ENCODE assay signal across 17 cellular contexts in the genomic region with DNA sequence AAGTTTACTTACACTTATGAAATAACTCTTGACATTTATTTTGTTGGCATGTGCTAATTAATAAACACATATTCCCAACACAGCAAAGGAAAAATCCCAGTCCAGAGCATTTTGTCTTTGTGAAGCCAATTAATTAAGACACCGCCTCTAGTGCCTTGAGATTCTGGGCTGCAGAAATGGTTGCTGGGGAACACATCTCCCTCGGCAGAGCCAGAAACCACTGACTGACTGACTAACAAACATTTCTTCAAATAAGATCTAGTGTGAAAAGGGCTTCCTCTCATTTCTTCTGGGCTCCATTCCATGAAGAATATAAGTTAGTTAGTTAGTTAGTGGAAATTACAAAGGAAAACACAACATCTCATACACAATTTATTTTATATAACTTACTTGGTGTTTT. TPM values are rescaled to one million over a fixed set of nuclear protein-coding genes. Genes with fewer than 3 reads are reported as not detected.
DNase-seq lines count a peak whose midpoint lies in the region; ATAC-seq and TF ChIP-seq lines count a peak whose summit lies in the region.
"Had no signal": no experiment of that assay in that cellular context is flagged by ENCODE, and none has a peak within 500 bp of the region (broad histone marks: within the 10 kb centered on the region; RNA-seq: fewer than 3 reads in every experiment).

No MANE protein-coding gene starts in this region.

- H3K27me3 ChIP-seq in GM23248 (replicated peaks; ENCODE audit: insufficient read depth): no peaks in the 10 kb centered on the region
- H3K27me3 ChIP-seq: BE2C had no signal

- DNase-seq in GM23248: peak; percentile 12
- DNase-seq in iris pigment epithelial cell (ENCODE audit: low read depth): peak; percentile 28
- no peak for DNase-seq in MCF 10A (ENCODE audit: unreplicated experiment)
- no peak for DNase-seq in SKM-1 (lab: John Stamatoyannopoulos, UW; ENCODE audit: unreplicated experiment)
- DNase-seq: BE2C; Caco-2; CD8-positive, alpha-beta memory T cell; DMS53; HFFc6 had no signal

- H3K4me3 ChIP-seq in GM23248: no peak overlapping the region
- H3K4me3 ChIP-seq: GM12878, K562 had no signal

- H3F3A ChIP-seq in GM23248 (ENCODE audit: insufficient read depth): no peaks in the 10 kb centered on the region

- H4K20me1 ChIP-seq in GM23248 (ENCODE audit: insufficient read depth): no peaks in the 10 kb centered on the region

- no peaks in the 10 kb centered on the region for H3K9me3 Mint-ChIP-seq in activated T-helper 17 cell treated with anti-CD3 and anti-CD28 coated beads, Interleukin-2, amount 50 U/mL, for 72 hours
- H3K9me3 Mint-ChIP-seq in MCF 10A (ENCODE audit: unreplicated experiment): no peaks in the 10 kb centered on the region
- H3K9me3 Mint-ChIP-seq: CD8-positive, alpha-beta memory T cell; HFFc6 had no signal

- in situ Hi-C loops in GM23248 (cut with MboI): no loop called here

- no peaks in the 10 kb centered on the region for H3K4me1 Mint-ChIP-seq in activated T-helper 17 cell treated with anti-CD3 and anti-CD28 coated beads, Interleukin-2, amount 50 U/mL, for 72 hours
- H3K4me1 Mint-ChIP-seq in MCF 10A (ENCODE audit: insufficient read depth, unreplicated experiment): no peaks in the 10 kb centered on the region
- H3K4me1 Mint-ChIP-seq: CD8-positive, alpha-beta memory T cell had no signal

- H2AFZ ChIP-seq in GM23248: no peak overlapping the region

- 38 to 45% methylated on average over 2 of the region's 2 CpGs for WGBS in GM23248 (ENCODE audit: low coverage in 1 of 2, low lambda C conversion rate in 2 of 2, missing lambda C conversion rate in 2 of 2), 2 experiments

- H3K4me1 ChIP-seq in GM23248 (ENCODE audit: insufficient read depth): peaks cover 7% of the 10 kb centered on the region; the same call in 1 of the 2 replicates
- H3K4me1 ChIP-seq: BE2C, Caco-2 had no signal

- intact Hi-C loops in MCF 10A (cut with micrococcal nuclease): no loop called here

- H3K79me2 ChIP-seq in GM23248 (ENCODE audit: insufficient read depth): no peaks in the 10 kb centered on the region

- H3K27ac ChIP-seq in GM23248: no peak overlapping the region
- H3K27ac ChIP-seq: C4-2B, HL-60 had no signal

- ATAC-seq in activated T-helper 17 cell treated with anti-CD3 and anti-CD28 coated beads, Interleukin-2, amount 50 U/mL, for 72 hours (replicated peaks): no peak
- ATAC-seq in HG02885 (IDR thresholded peaks at IDR 0.05; ENCODE audit: poor library complexity, unreplicated experiment) (no peak), GM19463 (IDR thresholded peaks at IDR 0.05; ENCODE audit: unreplicated experiment) (no peak)
- ATAC-seq: GM12878, K562 had no signal

- H3K27ac Mint-ChIP-seq in activated T-helper 17 cell treated with anti-CD3 and anti-CD28 coated beads, Interleukin-2, amount 50 U/mL, for 72 hours: peak overlapping the region; percentile 68
- no peak overlapping the region for H3K27ac Mint-ChIP-seq in MCF 10A (ENCODE audit: low read depth, unreplicated experiment)
- H3K27ac Mint-ChIP-seq: HFFc6 had no signal

- no peaks in the 10 kb centered on the region for H3K27me3 Mint-ChIP-seq in activated T-helper 17 cell treated with anti-CD3 and anti-CD28 coated beads, Interleukin-2, amount 50 U/mL, for 72 hours
- H3K27me3 Mint-ChIP-seq in MCF 10A (ENCODE audit: insufficient read depth, unreplicated experiment): no peaks in the 10 kb centered on the region
- H3K27me3 Mint-ChIP-seq: CD8-positive, alpha-beta memory T cell had no signal

- no peak for TF ChIP-seq CTCF in MCF 10A (IDR thresholded peaks at IDR 0.05; ENCODE audit: unreplicated experiment)

- no peaks in the 10 kb centered on the region for H3K9me3 ChIP-seq in GM23248 (ENCODE audit: low read depth)
- H3K9me3 ChIP-seq: BE2C, Caco-2 had no signal

- no peak overlapping the region for H3K4me3 Mint-ChIP-seq in activated T-helper 17 cell treated with anti-CD3 and anti-CD28 coated beads, Interleukin-2, amount 50 U/mL, for 72 hours
- H3K4me3 Mint-ChIP-seq in MCF 10A (ENCODE audit: unreplicated experiment): no peak overlapping the region
- H3K4me3 Mint-ChIP-seq: CD8-positive, alpha-beta memory T cell; HFFc6 had no signal

- BruUV-seq in MCF 10A (replicated peaks; lab: Mats Ljungman, UMichigan): no TSS peak

- no peak overlapping the region for H3K4me2 ChIP-seq in GM23248 (ENCODE audit: unreplicated experiment)

- no peaks in the 10 kb centered on the region for H3K9me2 ChIP-seq in GM23248 (ENCODE audit: insufficient read depth)

- H3K36me3 ChIP-seq in GM23248 (ENCODE audit: low read depth): peaks cover 31% of the 10 kb centered on the region; the same call in 1 of the 2 replicates

- POLR2A ChIA-PET in MCF 10A (lab: Yijun Ruan, JAX): no interaction called here

- CTCF ChIA-PET in MCF 10A (lab: Yijun Ruan, JAX): interaction anchor here (1.8 kb wide), 1 partner anchor 10 kb away, joined by 5 read pairs; no protein-coding TSS in a partner anchor

- H3K36me3 Mint-ChIP-seq in activated T-helper 17 cell treated with anti-CD3 and anti-CD28 coated beads, Interleukin-2, amount 50 U/mL, for 72 hours (ENCODE audit: low read depth): peaks cover 94% of the 10 kb centered on the region
- H3K36me3 Mint-ChIP-seq in MCF 10A (ENCODE audit: insufficient read depth, unreplicated experiment): peaks cover 70% of the 10 kb centered on the region

- no peak overlapping the region for H3K9ac ChIP-seq in GM23248

RNA-seq across cellular contexts. Expression of gene NAP1L5, which starts 28.4 kb away (rescaled TPM):
- total RNA-seq in GM23248 (2014; rRNA removed; shearing (Covaris generic)): 0.89 and 8.8 TPM in 2 replicates
- 5.2 and 6.7 TPM in 2 replicates for polyA plus RNA-seq in GM23248 (2016; fragmentation: Nextera tagmentation; extraction: Ambion mirVana)
- 1 to 10 TPM; 2.0 to 4.1 TPM for total RNA-seq in activated T-helper 17 cell treated with anti-CD3 and anti-CD28 coated beads, Interleukin-2, amount 50 U/mL, for 72 hours
- 0.27 and 0.30 TPM in 2 replicates for total RNA-seq in MCF 10A (2022)
- total RNA-seq: Caco-2, H4 had no signal

Comparison
In these comparisons a context has a peak if more than half of its experiments do, and no peak if none do; other contexts are left out.
1. DNase-seq: peak in GM23248 (single experiment) and iris pigment epithelial cell (single experiment); none in MCF 10A (single experiment) and SKM-1 (single experiment).